8 cellular contexts compared by ENCODE assay signal in genomic region chr22:42644422-42645340, GRCh38. TPM values are rescaled to one million over a fixed set of nuclear protein-coding genes. Genes with fewer than 3 reads are reported as not detected.
A peak's percentile ranks its signal among the peaks of the same experiment; 100 is the strongest.
DNase-seq lines count a peak whose midpoint lies in the region; ATAC-seq and TF ChIP-seq lines count a peak whose summit lies in the region.

No MANE protein-coding gene starts in this region.

- peaks cover 10% of the 10 kb centered on the region for H3K36me3 Mint-ChIP-seq in CD4-positive, alpha-beta T cell (ENCODE audit: low read depth)

- H3K27me3 Mint-ChIP-seq in CD4-positive, alpha-beta T cell: no peaks in the 10 kb centered on the region

- peak overlapping the region; percentile 62 for H3K4me3 Mint-ChIP-seq in CD4-positive, alpha-beta T cell

- H3K4me3 ChIP-seq in rectal smooth muscle tissue (ENCODE audit: low read length): peak overlapping the region; percentile 49

- peaks cover 29% of the 10 kb centered on the region for H3K4me1 ChIP-seq in foreskin keratinocyte
- peaks cover 39% of the 10 kb centered on the region for H3K4me1 ChIP-seq in rectal smooth muscle tissue (ENCODE audit: control insufficient read depth, insufficient read depth, low read length)

- CTCF ChIA-PET in CD4-positive, alpha-beta T cell (lab: Charles Lee): no interaction called here

- peak overlapping the region; percentile 61 for H3K27ac Mint-ChIP-seq in CD4-positive, alpha-beta T cell

- H3K9me3 Mint-ChIP-seq in CD4-positive, alpha-beta T cell: no peaks in the 10 kb centered on the region

- POLR2A ChIA-PET in CD4-positive, alpha-beta T cell (lab: Charles Lee): interaction anchor here (0.7 kb wide), 1 partner anchor 29 kb away, joined by 4 read pairs; the partner anchor contains the start of gene POLDIP3

- peak overlapping the region; percentile 74 for H3K9ac ChIP-seq in rectal smooth muscle tissue (ENCODE audit: low read length)

- no peak overlapping the region for H3K27ac ChIP-seq in CD4-positive, alpha-beta T cell (ENCODE audit: low read depth, low read length)
- H3K27ac ChIP-seq in VCaP (peak overlapping the region; percentile 61; the same call in 1 of the 2 replicates), foreskin keratinocyte (peak overlapping the region; percentile 54), rectal smooth muscle tissue (ENCODE audit: low read depth, low read length) (peak overlapping the region; percentile 84)

- ATAC-seq in CD4-positive, alpha-beta T cell (ENCODE audit: poor library complexity): no peak
- ATAC-seq in foreskin keratinocyte (no peak), HG03280 (IDR thresholded peaks at IDR 0.05; ENCODE audit: unreplicated experiment) (no peak), GM21367 (IDR thresholded peaks at IDR 0.05; ENCODE audit: unreplicated experiment) (no peak)

- H3K36me3 ChIP-seq in rectal smooth muscle tissue (ENCODE audit: control insufficient read depth, insufficient read depth, low read length): no peaks in the 10 kb centered on the region

- H3K27me3 ChIP-seq in CD4-positive, alpha-beta T cell (ENCODE audit: control insufficient read depth, insufficient read depth, low read length): no peaks in the 10 kb centered on the region
- H3K27me3 ChIP-seq in foreskin keratinocyte: no peaks in the 10 kb centered on the region
- no peaks in the 10 kb centered on the region for H3K27me3 ChIP-seq in rectal smooth muscle tissue (ENCODE audit: control insufficient read depth, insufficient read depth, low read length)

- H3K4me1 Mint-ChIP-seq in CD4-positive, alpha-beta T cell (ENCODE audit: low read depth): peaks cover 37% of the 10 kb centered on the region

- no peak for DNase-seq in CD4-positive, alpha-beta T cell
- DNase-seq in foreskin keratinocyte: no peak
- no peak for DNase-seq in stimulated activated CD4-positive, alpha-beta T cell treated with anti-CD3 and anti-CD28 coated beads, Interleukin-1b, Interleukin-23, amount 100 ng/mL, for 48 hours
- no peak for DNase-seq in activated T-cell treated with anti-CD3 and anti-CD28 coated beads for 4 hours

- intact Hi-C loops in CD4-positive, alpha-beta T cell (cut with DNase I, micrococcal nuclease): no loop called here

- H3K9me3 ChIP-seq in CD4-positive, alpha-beta T cell (ENCODE audit: control insufficient read depth, low read length): no peaks in the 10 kb centered on the region

- no peak for TF ChIP-seq CTCF in CD4-positive, alpha-beta T cell (IDR thresholded peaks at IDR 0.05)
- TF ChIP-seq CTCF in VCaP (conservative IDR thresholded peaks at IDR 0.05) (no peak), foreskin keratinocyte (conservative IDR thresholded peaks at IDR 0.05) (no peak)

RNA-seq across cellular contexts. Expression of gene ATP5MGL, which starts 4.3 kb away (rescaled TPM):
- 1 to 10 TPM; 4.3 to 5.3 TPM for total RNA-seq in CD4-positive, alpha-beta T cell
- total RNA-seq in foreskin keratinocyte: 0.14 and 0.24 TPM in 2 replicates
- not detected in 2 replicates for polyA plus RNA-seq in foreskin keratinocyte

RNA-seq across cellular contexts. Expression of gene CYB5R3, which starts 4.5 kb away (rescaled TPM):
- total RNA-seq in CD4-positive, alpha-beta T cell: 10 to 100 TPM; 39.8 to 41.2 TPM
- total RNA-seq in foreskin keratinocyte: 119 and 127 TPM in 2 replicates
- 234 and 245 TPM in 2 replicates for polyA plus RNA-seq in foreskin keratinocyte

RNA-seq across cellular contexts. Expression of gene POLDIP3, which starts 30.0 kb away (rescaled TPM):
- total RNA-seq in CD4-positive, alpha-beta T cell: 10 to 100 TPM; 77.7 to 80.7 TPM
- total RNA-seq in foreskin keratinocyte: 41.2 and 42.2 TPM in 2 replicates
- polyA plus RNA-seq in foreskin keratinocyte: 37.3 and 40.0 TPM in 2 replicates
